9 cellular contexts compared by ENCODE assay signal in the genomic region with DNA sequence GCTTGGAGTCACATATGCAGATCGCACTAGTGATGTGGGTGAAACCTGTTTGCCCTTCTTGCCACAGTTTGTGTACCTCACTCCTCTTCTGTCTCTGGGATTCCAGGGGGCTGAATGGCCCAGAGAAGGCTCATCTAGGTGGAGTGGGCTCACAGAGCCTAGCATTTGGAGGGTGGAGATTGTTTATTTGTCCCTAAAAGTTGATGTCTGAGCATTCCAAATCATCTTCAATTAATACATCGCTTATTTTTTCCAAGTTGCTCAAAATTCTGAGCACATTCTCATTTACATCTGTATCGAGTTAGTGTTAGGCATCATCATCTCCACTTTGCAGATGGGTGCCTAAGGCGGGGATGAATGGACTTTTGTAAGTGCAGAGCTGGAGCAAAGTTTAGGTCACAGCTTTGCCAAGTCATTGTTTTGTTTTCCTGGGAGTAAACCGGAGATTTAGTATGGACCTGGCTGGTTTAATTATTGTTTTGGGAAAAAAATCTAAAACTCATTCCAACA. TPM values are rescaled to one million over a fixed set of nuclear protein-coding genes. Genes with fewer than 3 reads are reported as not detected.
DNase-seq lines count a peak whose midpoint lies in the region; ATAC-seq, FAIRE-seq and TF ChIP-seq lines count a peak whose summit lies in the region.
"Had no signal": no experiment of that assay in that cellular context is flagged by ENCODE, and none has a peak within 500 bp of the region (broad histone marks: within the 10 kb centered on the region; RNA-seq: fewer than 3 reads in every experiment).

No MANE protein-coding gene starts in this region.

- H3K4me1 Mint-ChIP-seq in memory B cell (peaks cover 37% of the 10 kb centered on the region), CD14-positive monocyte (peaks cover 51% of the 10 kb centered on the region)

- H3K9me3 ChIP-seq in heart left ventricle (no peaks in the 10 kb centered on the region), vagina (no peaks in the 10 kb centered on the region)

- H3K4me1 ChIP-seq in heart left ventricle (peaks cover 5 to 82% (median 63%) of the 10 kb centered on the region in 12 donors), vagina (peaks cover 62% of the 10 kb centered on the region)

- TF ChIP-seq POLR2A in heart left ventricle (IDR thresholded peaks at IDR 0.05) (no peak), vagina (IDR thresholded peaks at IDR 0.05) (no peak)

- no peak for DNase-seq in heart left ventricle
- no peak for DNase-seq in cardiac septum (ENCODE audit: low spot score)
- no peak for DNase-seq in bronchial epithelial cell (ENCODE audit: low read depth)
- DNase-seq in memory B cell (ENCODE audit: low spot score in 2 of 2): no peak
- DNase-seq in vagina (ENCODE audit: extremely low spot score in 2 of 2): no peak
- DNase-seq in GM19239 (ENCODE audit: insufficient read length, low spot score): no peak
- DNase-seq in GM13976 (ENCODE audit: low spot score): no peak
- no peak for DNase-seq in CD14-positive monocyte (ENCODE audit: low spot score)

- FAIRE-seq in bronchial epithelial cell (lab: Jason Lieb, UNC): no peak
- FAIRE-seq in GM19239 (lab: Jason Lieb, UNC): no peak
- FAIRE-seq: TTC549 had no signal

- intact Hi-C loops in heart left ventricle (cut with DNase I): loop anchor here in 4 of 10 donors (10.0 kb wide), 2 partner anchors 52 to 122 kb away; no protein-coding TSS in a partner anchor
- intact Hi-C loops in cardiac septum (cut with DNase I): loop anchor here (10.0 kb wide), 1 partner anchor 122 kb away; no protein-coding TSS in a partner anchor
- intact Hi-C loops in vagina (cut with DNase I): no loop called here
- intact Hi-C loops in CD14-positive monocyte (cut with micrococcal nuclease): no loop called here

- H3K9me3 Mint-ChIP-seq in memory B cell: no peaks in the 10 kb centered on the region
- H3K9me3 Mint-ChIP-seq in CD14-positive monocyte: no peaks in the 10 kb centered on the region

- H3K4me3 Mint-ChIP-seq in memory B cell (peak overlapping the region; percentile 65), CD14-positive monocyte (no peak overlapping the region)

- H3K36me3 Mint-ChIP-seq in memory B cell: no peaks in the 10 kb centered on the region
- peaks cover 0 to 3% of the 10 kb centered on the region in 2 donors for H3K36me3 Mint-ChIP-seq in CD14-positive monocyte

- H3K27me3 ChIP-seq in heart left ventricle (no peaks in the 10 kb centered on the region), bronchial epithelial cell (ENCODE audit: control insufficient read depth, insufficient read depth, low read length) (no peaks in the 10 kb centered on the region), vagina (no peaks in the 10 kb centered on the region)

- ATAC-seq in heart left ventricle (no peak), memory B cell (ENCODE audit: low read depth) (no peak)

- H3K27ac Mint-ChIP-seq in memory B cell (no peak overlapping the region), CD14-positive monocyte (no peak overlapping the region)

- H3K36me3 ChIP-seq in heart left ventricle (no peaks in the 10 kb centered on the region), bronchial epithelial cell (ENCODE audit: control insufficient read depth, insufficient read depth, low read length) (no peaks in the 10 kb centered on the region), vagina (no peaks in the 10 kb centered on the region)

- in situ Hi-C loops in GM13976 (cut with MboI; ENCODE audit: low sequenced_read_pairs, unreplicated experiment): no loop called here

- WGBS in heart left ventricle, 4 donors: 39 to 53% (median 50%) methylated on average over 5 of the region's 5 CpGs

- H3K27me3 Mint-ChIP-seq in memory B cell (no peaks in the 10 kb centered on the region), CD14-positive monocyte (ENCODE audit: low read depth in 3 of 3) (peaks cover 0 to 3% (median 0%) of the 10 kb centered on the region in 3 donors)

- H3K27ac ChIP-seq in heart left ventricle: peak overlapping the region in 10 of 12 donors; percentile 80 to 97 (median 94)
- peak overlapping the region; percentile 91 for H3K27ac ChIP-seq in vagina

- TF ChIP-seq CTCF in heart left ventricle (IDR thresholded peaks at IDR 0.05) (no peak), bronchial epithelial cell (IDR thresholded peaks at IDR 0.05; ENCODE audit: insufficient read depth, low read length, severe bottlenecking) (no peak), vagina (IDR thresholded peaks at IDR 0.05) (no peak), GM13976 (IDR thresholded peaks at IDR 0.05; ENCODE audit: borderline replicate concordance, control extremely low read depth, extremely low read depth, insufficient read depth, missing control alignments) (no peak), CD14-positive monocyte (IDR thresholded peaks at IDR 0.05) (no peak)

- peak overlapping the region in 11 of 12 donors; percentile 52 to 92 (median 71) for H3K4me3 ChIP-seq in heart left ventricle
- H3K4me3 ChIP-seq in bronchial epithelial cell (ENCODE audit: low read depth, low read length): peak overlapping the region; percentile 10
- peak overlapping the region; percentile 73 to 77 for H3K4me3 ChIP-seq in vagina

RNA-seq across cellular contexts. Expression of gene ABL1, which starts 2.0 kb away (rescaled TPM):
- 10 to 100 TPM; 27.2 to 49.8 (median 34.1) TPM for total RNA-seq in heart left ventricle
- polyA plus RNA-seq in heart left ventricle: 10 to 100 TPM; 13.2 to 29.7 TPM
- 38.0 TPM for total RNA-seq in cardiac septum
- total RNA-seq in bronchial epithelial cell: 17.6 and 20.1 TPM in 2 replicates
- 68.5 TPM for total RNA-seq in vagina
- 1 to 10 TPM; 4.5 to 8.0 TPM for polyA plus RNA-seq in CD14-positive monocyte

RNA-seq across cellular contexts. Expression of gene QRFP, which starts 59.6 kb away (rescaled TPM):
- total RNA-seq in heart left ventricle (not detected), cardiac septum (not detected), bronchial epithelial cell (not detected in 2 replicates), vagina (not detected)
- polyA plus RNA-seq in heart left ventricle (not detected), CD14-positive monocyte (under 1 TPM; 0.18 to 0.21 TPM)

Comparison
In these comparisons a context has a peak if more than half of its experiments do, and no peak if none do; other contexts are left out.
1. H3K4me3 ChIP-seq: peak in every context shown above with its lines; median percentile 75 in vagina; 71 in heart left ventricle; 10 in bronchial epithelial cell.